Comparison of ENCODE assay signal across 15 cellular contexts in genomic region chr16:86571197-86571915, GRCh38. TPM values are rescaled to one million over a fixed set of nuclear protein-coding genes. Genes with fewer than 3 reads are reported as not detected.
DNase-seq lines count a peak whose midpoint lies in the region; ATAC-seq and TF ChIP-seq lines count a peak whose summit lies in the region.
"Had no signal": no experiment of that assay in that cellular context is flagged by ENCODE, and none has a peak within 500 bp of the region (broad histone marks: within the 10 kb centered on the region; RNA-seq: fewer than 3 reads in every experiment).

No MANE protein-coding gene starts in this region.

- H3K4me1 ChIP-seq in heart left ventricle, result peaks cover 0 to 43% (median 9%) of the 10 kb centered on the region in 12 donors
- H3K4me1 ChIP-seq in thoracic aorta (ENCODE audit: control insufficient read depth in 1 of 2, low read depth in 2 of 2), result peaks cover 22 to 34% of the 10 kb centered on the region in 2 donors
- H3K4me1 ChIP-seq: A549 had no signal

- H3K4me3 ChIP-seq in heart left ventricle (peak overlapping the region; percentile 14 to 83 (median 58)), astrocyte of the spinal cord (ENCODE audit: low read depth, low read length) (peak overlapping the region; percentile 99), thoracic aorta (peak overlapping the region; percentile 94)
- H3K4me3 ChIP-seq: A549, transverse colon had no signal

- H3K9me3 ChIP-seq in heart left ventricle, result no peaks in the 10 kb centered on the region
- H3K9me3 ChIP-seq in thoracic aorta, result no peaks in the 10 kb centered on the region
- H3K9me3 ChIP-seq: A549, transverse colon had no signal

- H3K36me3 ChIP-seq in heart left ventricle, result no peaks in the 10 kb centered on the region
- no peaks in the 10 kb centered on the region for H3K36me3 ChIP-seq in thoracic aorta
- H3K36me3 ChIP-seq: transverse colon had no signal

- in situ Hi-C loops in astrocyte of the spinal cord (cut with HindIII; ENCODE audit: low sequenced_read_pairs), result loop anchor here (25.0 kb wide), 1 partner anchor 491 kb away; no protein-coding TSS in a partner anchor

- WGBS in heart left ventricle, 4 donors, result 34 to 50% (median 46%) methylated on average over 21 to 22 of the region's 22 CpGs

- intact Hi-C loops in heart left ventricle (cut with DNase I) (loop anchor here in 8 of 10 donors (5.0 to 10.0 kb wide), 7 partner anchors 83 to 486 kb away; no protein-coding TSS in a partner anchor), left cardiac atrium (cut with DNase I) (loop anchor here in 1 of 2 donors (10.0 kb wide), 1 partner anchor 183 kb away; no protein-coding TSS in a partner anchor)

- DNase-seq in heart left ventricle, result no peak
- no peak for DNase-seq in left cardiac atrium
- no peak for DNase-seq in astrocyte of the spinal cord (ENCODE audit: low read depth, low spot score)
- peak; percentile 43 for DNase-seq in left kidney (ENCODE audit: low read depth, low spot score)
- DNase-seq in thoracic aorta (ENCODE audit: low spot score), result no peak
- no peak for DNase-seq in omental fat pad (ENCODE audit: low spot score)
- DNase-seq in amniotic stem cell (lab: John Stamatoyannopoulos, UW), result no peak
- DNase-seq in stimulated activated CD4-positive, alpha-beta T cell treated with anti-CD3 and anti-CD28 coated beads, Interleukin-15, amount 100 ng/mL, for 24 hours, result no peak
- DNase-seq: activated CD4-positive, CD25-positive, alpha-beta regulatory T cell; activated naive CD4-positive, alpha-beta T cell treated with anti-CD3 and anti-CD28 coated beads, Interleukin-2, amount 10 ng/mL, durations not matched to agents 7 days and 5 days; COR-L47; transverse colon had no signal

- H3K27ac ChIP-seq in heart left ventricle (peak overlapping the region in 11 of 12 donors; percentile 11 to 89 (median 64)), thoracic aorta (peak overlapping the region; percentile 91 to 97)
- H3K27ac ChIP-seq: A549, transverse colon had no signal

- TF ChIP-seq POLR2A in heart left ventricle (IDR thresholded peaks at IDR 0.05), result no peak

- peaks cover 18 to 100% (median 66%) of the 10 kb centered on the region in 9 donors for H3K27me3 ChIP-seq in heart left ventricle
- no peaks in the 10 kb centered on the region for H3K27me3 ChIP-seq in thoracic aorta (replicated peaks; ENCODE audit: insufficient read depth)

- no peak for TF ChIP-seq CTCF in heart left ventricle (IDR thresholded peaks at IDR 0.05)
- TF ChIP-seq CTCF in astrocyte of the spinal cord (IDR thresholded peaks at IDR 0.05; ENCODE audit: low read depth, low read length), result no peak
- no peak for TF ChIP-seq CTCF in thoracic aorta (IDR thresholded peaks at IDR 0.05)
- TF ChIP-seq CTCF in omental fat pad (IDR thresholded peaks at IDR 0.05), result no peak

- ATAC-seq in heart left ventricle (no peak), left cardiac atrium (no peak), thoracic aorta (ENCODE audit: insufficient number of reproducible peaks, low FRiP score, low read depth) (no peak), omental fat pad (ENCODE audit: low FRiP score) (no peak)
- ATAC-seq: A549 had no signal

RNA-seq across cellular contexts. Expression of gene FOXC2, which starts 4.7 kb away (rescaled TPM):
- 1 to 10 TPM; 1.1 to 3.3 (median 1.7) TPM for total RNA-seq in heart left ventricle
- polyA plus RNA-seq in heart left ventricle, result 1 to 10 TPM in 1 of 2 donors, under 1 TPM in 1; 0.76 to 1.0 TPM
- total RNA-seq in left cardiac atrium, result 1 to 10 TPM; 1.9 to 5.3 TPM
- total RNA-seq in thoracic aorta, result 10 to 100 TPM; 54.5 to 60.7 TPM
- under 1 TPM; 0.25 to 0.72 (median 0.38) TPM for total RNA-seq in omental fat pad
- polyA plus RNA-seq: keratinocyte, neural cell had no signal

RNA-seq across cellular contexts. Expression of gene FOXL1, which starts 7.0 kb away (rescaled TPM):
- total RNA-seq in heart left ventricle (1 to 10 TPM in 3 of 9 donors, under 1 TPM in 6; 0.44 to 1.4 (median 0.72) TPM), left cardiac atrium (1 to 10 TPM in 1 of 2 donors, under 1 TPM in 1; 0.80 to 1.4 TPM), thoracic aorta (10 to 100 TPM; 52.1 to 52.8 TPM), omental fat pad (1 to 10 TPM in 1 of 4 donors, under 1 TPM in 3; 0.09 to 1.3 (median 0.43) TPM)
- polyA plus RNA-seq in heart left ventricle, result under 1 TPM; 0.57 to 0.69 TPM

RNA-seq across cellular contexts. Expression of gene MTHFSD, which starts 16.3 kb away (rescaled TPM):
- 10 to 100 TPM in 6 of 9 donors, 1 to 10 TPM in 3; 3.9 to 17.0 (median 11.6) TPM for total RNA-seq in heart left ventricle
- polyA plus RNA-seq in heart left ventricle, result 1 to 10 TPM; 5.6 to 6.8 TPM
- 10 to 100 TPM; 10.3 to 12.4 TPM for total RNA-seq in left cardiac atrium
- total RNA-seq in thoracic aorta, result 10 to 100 TPM; 25.0 to 30.8 TPM
- 10 to 100 TPM in 1 of 4 donors, 1 to 10 TPM in 3; 6.4 to 20.2 (median 9.1) TPM for total RNA-seq in omental fat pad

Comparison
In these comparisons a context has a peak if more than half of its experiments do, and no peak if none do; other contexts are left out.
1. RNA of gene FOXC2, which starts 4.7 kb away (total RNA-seq): 54.5 to 60.7 TPM in thoracic aorta; 1.9 to 5.3 TPM in left cardiac atrium, 1.1 to 3.3 TPM in heart left ventricle and 0.25 to 0.72 TPM in omental fat pad; every median in the first group is over 4 times any median in the second.
2. RNA of gene FOXL1, which starts 7.0 kb away (total RNA-seq): 52.1 to 52.8 TPM in thoracic aorta; 0.80 to 1.4 TPM in left cardiac atrium, 0.44 to 1.4 TPM in heart left ventricle and 0.09 to 1.3 TPM in omental fat pad; every median in the first group is over 10 times any median in the second.
3. Peak in every context shown above with its lines, with median percentiles within 50 percentile points of each other: H3K4me3 ChIP-seq.